Comparison of ENCODE assay signal across 8 cellular contexts in the genomic region with DNA sequence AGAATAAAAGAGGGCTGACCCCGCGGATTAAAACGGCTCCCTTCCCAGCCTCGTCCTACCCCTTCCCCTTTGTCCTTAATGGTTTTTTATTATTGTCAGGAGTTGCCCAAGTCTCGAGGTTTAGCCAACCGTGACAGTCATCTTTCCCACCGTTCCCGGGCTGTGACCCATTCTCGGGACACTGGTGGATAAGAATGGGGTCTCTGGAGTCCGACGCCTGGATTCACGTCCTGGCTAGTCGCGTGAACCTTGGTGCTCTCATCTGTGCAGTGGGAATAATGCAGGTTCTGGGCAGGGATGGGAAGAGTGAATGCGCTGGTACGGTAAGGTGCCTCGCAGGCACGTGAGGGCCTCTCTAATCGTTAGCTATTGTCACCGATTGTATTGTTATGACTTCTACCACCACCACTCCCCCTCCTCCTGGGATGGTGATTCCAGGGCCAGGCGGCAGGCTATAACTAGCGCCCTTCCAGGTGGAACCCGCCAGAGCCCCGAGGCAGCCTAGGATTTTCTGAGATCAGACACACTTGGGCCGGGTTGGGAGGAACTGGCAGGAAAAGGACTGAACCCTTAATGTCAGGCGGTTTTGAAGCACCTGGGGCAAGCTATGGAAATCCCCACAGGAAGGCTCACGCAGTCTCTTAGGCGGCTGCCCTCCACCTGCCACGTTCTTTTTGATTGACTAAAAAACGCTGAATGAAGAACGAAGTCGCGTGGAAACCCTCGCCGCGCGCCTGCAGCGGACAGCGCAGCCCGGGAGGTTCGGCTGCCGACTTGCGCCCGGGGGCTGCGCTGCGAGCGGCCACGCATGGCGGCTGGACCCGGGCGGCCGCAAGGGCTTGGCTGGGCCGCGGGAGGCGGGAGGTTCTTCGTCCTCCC. TPM values are rescaled to one million over a fixed set of nuclear protein-coding genes. Genes with fewer than 3 reads are reported as not detected.
DNase-seq lines count a peak whose midpoint lies in the region; ATAC-seq and TF ChIP-seq lines count a peak whose summit lies in the region.

No MANE protein-coding gene starts in this region.

- H3K4me3 Mint-ChIP-seq in H9 = peak overlapping the region; percentile 69 to 90
- peak overlapping the region; percentile 94 for H3K4me3 Mint-ChIP-seq in activated CD8-positive, alpha-beta T cell treated with anti-CD3 and anti-CD28 coated beads, Interleukin-2, amount 10 ng/mL, durations not matched to agents 7 days and 5 days

- peak overlapping the region; percentile 94 for H3K4me2 ChIP-seq in H9 (ENCODE audit: insufficient read depth, insufficient read length, low read length)

- no peak overlapping the region for H3K56ac ChIP-seq in H9 (ENCODE audit: insufficient read length, low read depth, low read length)

- DNase-seq in H9 (peak; percentile 71), fibroblast of pulmonary artery (ENCODE audit: low read depth) (no peak), gastrocnemius medialis (no peak), substantia nigra (lab: John Stamatoyannopoulos, UW) (no peak), AG08395 (ENCODE audit: low spot score) (no peak), AG08396 (ENCODE audit: low spot score) (no peak)
- DNase-seq in activated CD8-positive, alpha-beta T cell treated with anti-CD3 and anti-CD28 coated beads, Interleukin-2, amount 10 ng/mL, durations not matched to agents 7 days and 5 days = no peak

- H3K27ac ChIP-seq in H9 (ENCODE audit: insufficient read length, low read depth, low read length) (no peak overlapping the region), gastrocnemius medialis (no peak overlapping the region), substantia nigra (ENCODE audit: low read depth, low read length, poor library complexity, severe bottlenecking) (no peak overlapping the region)

- H3K9me3 ChIP-seq in H9 (ENCODE audit: control insufficient read depth, low read depth, low read length) = no peaks in the 10 kb centered on the region
- H3K9me3 ChIP-seq in gastrocnemius medialis = no peaks in the 10 kb centered on the region

- peak overlapping the region; percentile 85 for H3K4me3 ChIP-seq in fibroblast of pulmonary artery (replicated peaks; ENCODE audit: low read depth, low read length)
- peak overlapping the region in 3 of 4 donors; percentile 57 to 74 (median 72) for H3K4me3 ChIP-seq in gastrocnemius medialis

- H3K18ac ChIP-seq in H9 (ENCODE audit: insufficient read length, low read depth, low read length) = no peak overlapping the region

- no CpG with 5 or more reads among the region's 56 CpGs for WGBS in H9 (ENCODE audit: extremely low coverage, insufficient read length, low lambda C conversion rate)

- H3K9me3 Mint-ChIP-seq in H9 = no peaks in the 10 kb centered on the region; a peak in 1 of 5 replicates
- H3K9me3 Mint-ChIP-seq in activated CD8-positive, alpha-beta T cell treated with anti-CD3 and anti-CD28 coated beads, Interleukin-2, amount 10 ng/mL, durations not matched to agents 7 days and 5 days (ENCODE audit: insufficient read depth) = no peaks in the 10 kb centered on the region

- H3K9ac ChIP-seq in H9 (ENCODE audit: extremely low read depth, insufficient read length, low read length) = peak overlapping the region; percentile 20

- H3K23me2 ChIP-seq in H9 (ENCODE audit: insufficient read length, low read depth, low read length, poor library complexity, severe bottlenecking) = peaks cover 47% of the 10 kb centered on the region

- no peak overlapping the region for H3K27ac Mint-ChIP-seq in H9
- no peak overlapping the region for H3K27ac Mint-ChIP-seq in activated CD8-positive, alpha-beta T cell treated with anti-CD3 and anti-CD28 coated beads, Interleukin-2, amount 10 ng/mL, durations not matched to agents 7 days and 5 days

- no peak overlapping the region for H4K8ac ChIP-seq in H9 (replicated peaks; ENCODE audit: insufficient read length, low read depth, low read length)

- POLR2A ChIA-PET in activated CD8-positive, alpha-beta T cell treated with anti-CD3 and anti-CD28 coated beads, Interleukin-2, amount 10 ng/mL, durations not matched to agents 7 days and 5 days (lab: Charles Lee) = interaction anchor here (0.5 to 2.3 kb wide), 3 partner anchors 100 to 398 kb away, joined by 3 to 7 read pairs (median 3); partner anchors contain the start of gene COX10

- no peak overlapping the region for H2BK20ac ChIP-seq in H9 (ENCODE audit: low read depth, low read length, poor library complexity, severe bottlenecking)

- H3K4ac ChIP-seq in H9 (ENCODE audit: low read depth, low read length) = no peak overlapping the region

- H3K4me1 ChIP-seq in H9 (ENCODE audit: insufficient read depth, low read length) (peaks cover 10% of the 10 kb centered on the region; the same call in 1 of the 2 replicates), gastrocnemius medialis (peaks cover 30 to 34% of the 10 kb centered on the region in 2 donors)

- H2AK5ac ChIP-seq in H9 (ENCODE audit: insufficient read length, low read length) = no peak overlapping the region

- peaks cover 3% of the 10 kb centered on the region for H4K20me1 ChIP-seq in H9 (ENCODE audit: control insufficient read depth, insufficient read depth, insufficient read length)

- no peak overlapping the region for H3K23ac ChIP-seq in H9 (ENCODE audit: insufficient read length, low read depth, low read length)

- no peak overlapping the region for H2BK12ac ChIP-seq in H9 (ENCODE audit: insufficient read length, low read depth, low read length)

- H3K4me1 Mint-ChIP-seq in H9 = peaks cover 59 to 64% of the 10 kb centered on the region in 2 experiments
- peaks cover 68% of the 10 kb centered on the region for H3K4me1 Mint-ChIP-seq in activated CD8-positive, alpha-beta T cell treated with anti-CD3 and anti-CD28 coated beads, Interleukin-2, amount 10 ng/mL, durations not matched to agents 7 days and 5 days (ENCODE audit: low read depth)

- H2BK5ac ChIP-seq in H9 (ENCODE audit: insufficient read length, low read length) = no peak overlapping the region

- no peak overlapping the region for H2BK120ac ChIP-seq in H9 (ENCODE audit: low read depth, low read length, poor library complexity, severe bottlenecking)

- H4K91ac ChIP-seq in H9 (ENCODE audit: insufficient read length, low read depth, low read length) = no peak overlapping the region

- no peak for ATAC-seq in activated CD8-positive, alpha-beta T cell treated with anti-CD3 and anti-CD28 coated beads, Interleukin-2, amount 10 ng/mL, durations not matched to agents 7 days and 5 days
- ATAC-seq in gastrocnemius medialis (no peak), GM19328 (IDR thresholded peaks at IDR 0.05; ENCODE audit: unreplicated experiment) (no peak)

- peaks cover 76% of the 10 kb centered on the region for H3K27me3 Mint-ChIP-seq in H9 (ENCODE audit: low read depth)
- peaks cover 8% of the 10 kb centered on the region for H3K27me3 Mint-ChIP-seq in activated CD8-positive, alpha-beta T cell treated with anti-CD3 and anti-CD28 coated beads, Interleukin-2, amount 10 ng/mL, durations not matched to agents 7 days and 5 days (ENCODE audit: low read depth)

- H3K27me3 ChIP-seq in H9 (ENCODE audit: insufficient read depth, low read length) (peaks cover 54% of the 10 kb centered on the region; the same call in 1 of the 2 replicates), gastrocnemius medialis (peaks cover 45 to 85% (median 83%) of the 10 kb centered on the region in 3 donors)

- H3K14ac ChIP-seq in H9 (ENCODE audit: insufficient read depth, low read length) = no peak overlapping the region; the same call in 1 of the 2 replicates

- H3K79me1 ChIP-seq in H9 (ENCODE audit: insufficient read depth, low read depth, low read length, poor library complexity, severe bottlenecking) = no peaks in the 10 kb centered on the region

- H2BK15ac ChIP-seq in H9 (ENCODE audit: low read depth, low read length) = no peak overlapping the region

- H3K36me3 Mint-ChIP-seq in H9 (ENCODE audit: insufficient read depth in 1 of 3, low read depth in 3 of 3) = no peaks in the 10 kb centered on the region; a peak in 1 of 7 replicates
- H3K36me3 Mint-ChIP-seq in activated CD8-positive, alpha-beta T cell treated with anti-CD3 and anti-CD28 coated beads, Interleukin-2, amount 10 ng/mL, durations not matched to agents 7 days and 5 days (ENCODE audit: low read depth) = peaks cover 11% of the 10 kb centered on the region

- in situ Hi-C loops in gastrocnemius medialis (cut with MboI; ENCODE audit: low sequenced_read_pairs in 4 of 4) = loop anchor here in 2 of 4 donors (10.0 to 25.0 kb wide), 3 partner anchors 709 to 966 kb away; no protein-coding TSS in a partner anchor

- H3K36me3 ChIP-seq in gastrocnemius medialis = no peaks in the 10 kb centered on the region

- CTCF ChIA-PET in activated CD8-positive, alpha-beta T cell treated with anti-CD3 and anti-CD28 coated beads, Interleukin-2, amount 10 ng/mL, durations not matched to agents 7 days and 5 days (lab: Charles Lee) = interaction anchor here (0.6 to 3.9 kb wide), 6 partner anchors 20 to 707 kb away, joined by 3 to 62 read pairs (median 3); no protein-coding TSS in a partner anchor

- H4K5ac ChIP-seq in H9 (ENCODE audit: insufficient read length, low read depth, low read length) = no peak overlapping the region

- intact Hi-C loops in gastrocnemius medialis (cut with DNase I; ENCODE audit: low total_unique reads) = loop anchor here (5.0 kb wide), 2 partner anchors 966 to 1286 kb away; partner anchors contain the start of gene ELAC2

- no peak overlapping the region for H2AFZ ChIP-seq in H9 (ENCODE audit: low read length)

- no peak for TF ChIP-seq CTCF in H9 (conservative IDR thresholded peaks at IDR 0.05)
- TF ChIP-seq CTCF in fibroblast of pulmonary artery (IDR thresholded peaks at IDR 0.05; ENCODE audit: low read length, missing control alignments) = no peak
- no peak for TF ChIP-seq CTCF in gastrocnemius medialis (IDR thresholded peaks at IDR 0.05 in 4 of 5, conservative IDR thresholded peaks at IDR 0.05 in 1 of 5)

- no peak for TF ChIP-seq POLR2A in gastrocnemius medialis (IDR thresholded peaks at IDR 0.05)

- H3K79me2 ChIP-seq in H9 (ENCODE audit: insufficient read depth, low read length) = no peaks in the 10 kb centered on the region; the same call in 1 of the 2 replicates

- no peak overlapping the region for H3T11ph ChIP-seq in H9 (ENCODE audit: low read length)

RNA-seq across cellular contexts. Expression of gene HS3ST3B1, which starts 2.7 kb away (rescaled TPM):
- total RNA-seq in H9 (2021) = 2.8 and 2.9 TPM in 2 replicates
- total RNA-seq in activated CD8-positive, alpha-beta T cell treated with anti-CD3 and anti-CD28 coated beads, Interleukin-2, amount 10 ng/mL, durations not matched to agents 7 days and 5 days = 10 to 100 TPM in 1 of 2 experiments, 1 to 10 TPM in 1; 9.9 to 10.3 TPM
- 1 to 10 TPM in 2 of 4 donors, under 1 TPM in 2; 0.10 to 4.0 (median 0.82) TPM for total RNA-seq in gastrocnemius medialis
